23 cellular contexts compared by ENCODE assay signal in genomic region chr7:6460990-6461584, GRCh38. TPM values are rescaled to one million over a fixed set of nuclear protein-coding genes. Genes with fewer than 3 reads are reported as not detected.
DNase-seq lines count a peak whose midpoint lies in the region; ATAC-seq, FAIRE-seq and TF ChIP-seq lines count a peak whose summit lies in the region.
"Had no signal": no experiment of that assay in that cellular context is flagged by ENCODE, and none has a peak within 500 bp of the region (broad histone marks: within the 10 kb centered on the region; RNA-seq: fewer than 3 reads in every experiment).

No MANE protein-coding gene starts in this region.

- peaks cover 6% of the 10 kb centered on the region for H3K36me3 Mint-ChIP-seq in activated naive CD8-positive, alpha-beta T cell
- H3K36me3 Mint-ChIP-seq in activated naive CD8-positive, alpha-beta T cell treated with anti-CD3 and anti-CD28 coated beads for 36 hours, result peaks cover 7% of the 10 kb centered on the region

- H3K27ac ChIP-seq in stomach, result peak overlapping the region in 4 of 5 donors; percentile 36 to 72 (median 50)
- H3K27ac ChIP-seq: GM23248, upper lobe of right lung had no signal

- peak overlapping the region; percentile 16 for H3K27ac Mint-ChIP-seq in activated naive CD8-positive, alpha-beta T cell
- H3K27ac Mint-ChIP-seq in activated naive CD8-positive, alpha-beta T cell treated with anti-CD3 and anti-CD28 coated beads for 36 hours, result no peak overlapping the region

- intact Hi-C loops in stomach (cut with DNase I; ENCODE audit: low total_unique reads), result no loop called here

- no peak overlapping the region for H3K4me3 Mint-ChIP-seq in activated naive CD8-positive, alpha-beta T cell
- no peak overlapping the region for H3K4me3 Mint-ChIP-seq in activated naive CD8-positive, alpha-beta T cell treated with anti-CD3 and anti-CD28 coated beads for 36 hours

- H3K9me3 ChIP-seq in stomach, result no peaks in the 10 kb centered on the region
- H3K9me3 ChIP-seq: upper lobe of right lung had no signal

- H3K27me3 Mint-ChIP-seq in activated naive CD8-positive, alpha-beta T cell, result no peaks in the 10 kb centered on the region
- H3K27me3 Mint-ChIP-seq in activated naive CD8-positive, alpha-beta T cell treated with anti-CD3 and anti-CD28 coated beads for 36 hours, result no peaks in the 10 kb centered on the region

- peaks cover 24 to 60% (median 58%) of the 10 kb centered on the region in 4 donors for H3K36me3 ChIP-seq in stomach

- H3K27me3 ChIP-seq in stomach, result no peaks in the 10 kb centered on the region
- H3K27me3 ChIP-seq: upper lobe of right lung had no signal

- H3K4me3 ChIP-seq in stomach, result no peak overlapping the region
- H3K4me3 ChIP-seq: GM23248, upper lobe of right lung had no signal

- WGBS in stomach, 5 donors, result 84 to 89% (median 88%) methylated on average over 11 of the region's 11 CpGs

- no peak for TF ChIP-seq CTCF in stomach (IDR thresholded peaks at IDR 0.05)

- no peak for TF ChIP-seq POLR2A in GM12891 (IDR thresholded peaks at IDR 0.05; ENCODE audit: low read depth, low read length)
- no peak for TF ChIP-seq POLR2A in stomach (IDR thresholded peaks at IDR 0.05)

- DNase-seq in activated naive CD8-positive, alpha-beta T cell treated with anti-CD3 and anti-CD28 coated beads for 36 hours, result no peak
- DNase-seq in GM12891 (ENCODE audit: insufficient read length, low spot score), result no peak
- DNase-seq in epidermal melanocyte (ENCODE audit: insufficient read length, low spot score), result peak; percentile 13
- DNase-seq in stomach, result no peak
- no peak for DNase-seq in AG08395 (ENCODE audit: low spot score)
- DNase-seq: activated CD8-positive, alpha-beta memory T cell treated with anti-CD3 and anti-CD28 coated beads, Interleukin-2, amount 50 U/mL, for 48 hours; activated gamma-delta T cell treated with Interleukin-2 at 50 U/mL for 16 hours; caudate nucleus; dermis blood vessel endothelial cell; GF-D8; GM23248; NCI-H1105; NCI-H2029; NCI-H226; OCI-M1; posterior cingulate gyrus; SHP77 treated with DMSO at 0.1 percent for 48 hours; stimulated activated CD4-positive, alpha-beta T cell treated with anti-CD3 and anti-CD28 coated beads, Interleukin-15, amount 100 ng/mL, for 24 hours; upper lobe of right lung had no signal

- TF ChIP-seq EP300 in stomach (IDR thresholded peaks at IDR 0.05), result no peak

- ATAC-seq in GM19351 (IDR thresholded peaks at IDR 0.05; ENCODE audit: unreplicated experiment), result no peak
- ATAC-seq: sciatic nerve, upper lobe of right lung had no signal

- H3K4me1 ChIP-seq in stomach, result peaks cover 12 to 26% (median 16%) of the 10 kb centered on the region in 4 donors
- H3K4me1 ChIP-seq: upper lobe of right lung had no signal

- peaks cover 4% of the 10 kb centered on the region for H3K4me1 Mint-ChIP-seq in activated naive CD8-positive, alpha-beta T cell (ENCODE audit: low read depth)
- peaks cover 8% of the 10 kb centered on the region for H3K4me1 Mint-ChIP-seq in activated naive CD8-positive, alpha-beta T cell treated with anti-CD3 and anti-CD28 coated beads for 36 hours

- FAIRE-seq in GM12891 (lab: Jason Lieb, UNC), result no peak
- FAIRE-seq: endothelial cell of umbilical vein had no signal

- no peaks in the 10 kb centered on the region for H3K9me3 Mint-ChIP-seq in activated naive CD8-positive, alpha-beta T cell (ENCODE audit: low read depth)
- no peaks in the 10 kb centered on the region for H3K9me3 Mint-ChIP-seq in activated naive CD8-positive, alpha-beta T cell treated with anti-CD3 and anti-CD28 coated beads for 36 hours

TF ChIP-seq in GM12891, 5 proteins besides CTCF, POLR2A, EP300 and RAD21:
- no peak for TF ChIP-seq TAF1 (IDR thresholded peaks at IDR 0.05; ENCODE audit: low read depth, low read length)
- TF ChIP-seq SPI1 (IDR thresholded peaks at IDR 0.05; ENCODE audit: low read depth, low read length), result 0 out of 2 replicates have a peak, but pooled peaks have one; percentile 16

RNA-seq across cellular contexts. Expression of gene DAGLB, which starts 13.3 kb away (rescaled TPM):
- 10 to 100 TPM; 15.7 to 17.1 TPM for total RNA-seq in activated naive CD8-positive, alpha-beta T cell treated with anti-CD3 and anti-CD28 coated beads for 36 hours
- 4.4 TPM for polyA plus RNA-seq in GM12891 (2012; ENCODE audit: low read depth, missing spikeins)
- total RNA-seq in stomach, result 10 to 100 TPM in 4 of 5 donors, 1 to 10 TPM in 1; 5.8 to 23.7 (median 15.4) TPM
- polyA plus RNA-seq in stomach, result 1 to 10 TPM; 4.7 to 6.6 (median 5.0) TPM

RNA-seq across cellular contexts. Expression of gene KDELR2, which starts 22.9 kb away (rescaled TPM):
- total RNA-seq in activated naive CD8-positive, alpha-beta T cell treated with anti-CD3 and anti-CD28 coated beads for 36 hours, result 10 to 100 TPM; 63.0 to 67.3 TPM
- polyA plus RNA-seq in GM12891 (2012; ENCODE audit: low read depth, missing spikeins), result 27.6 TPM
- 100 to 1,000 TPM in 3 of 5 donors, 10 to 100 TPM in 2; 30.9 to 265 (median 117) TPM for total RNA-seq in stomach
- 10 to 100 TPM; 53.2 to 73.2 (median 72.2) TPM for polyA plus RNA-seq in stomach
